Comparison of ENCODE assay signal across 21 cellular contexts in the genomic region with DNA sequence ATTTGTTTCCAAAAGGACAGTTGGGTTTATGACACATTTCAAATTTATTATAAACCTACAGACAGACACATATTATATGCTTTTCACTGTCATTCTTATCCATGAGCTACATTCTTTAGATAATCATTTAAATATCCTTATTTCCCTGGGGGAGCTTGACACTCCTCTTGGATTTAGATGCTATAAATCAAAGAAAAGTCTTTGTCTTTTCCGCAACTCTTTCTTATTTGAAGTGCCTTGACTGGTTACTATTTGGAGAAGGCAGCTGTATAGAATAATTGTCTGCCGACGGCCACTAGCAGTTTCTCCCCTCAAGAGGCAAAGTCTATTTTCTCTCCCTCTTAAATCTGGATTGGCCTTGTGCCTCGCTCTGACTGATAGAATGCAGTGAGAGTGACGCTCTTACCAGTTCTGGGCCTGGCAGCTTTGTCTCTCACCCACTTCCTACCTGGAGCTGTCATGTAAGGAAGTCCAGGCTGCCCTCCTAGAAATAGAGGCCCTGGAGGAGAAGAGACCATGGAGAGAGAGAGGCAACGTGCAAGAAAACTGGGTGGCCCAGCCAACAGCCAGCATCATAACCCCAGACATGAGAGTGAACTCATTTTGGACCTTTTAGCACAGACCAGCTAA. TPM values are rescaled to one million over a fixed set of nuclear protein-coding genes. Genes with fewer than 3 reads are reported as not detected.
DNase-seq lines count a peak whose midpoint lies in the region; ATAC-seq and TF ChIP-seq lines count a peak whose summit lies in the region.
"Had no signal": no experiment of that assay in that cellular context is flagged by ENCODE, and none has a peak within 500 bp of the region (broad histone marks: within the 10 kb centered on the region; RNA-seq: fewer than 3 reads in every experiment).

No MANE protein-coding gene starts in this region.

- no peak overlapping the region for H3K4ac ChIP-seq in mesenchymal stem cell (ENCODE audit: low read depth in 1 of 2, low read length in 2 of 2)

- no peak overlapping the region for H2BK15ac ChIP-seq in mesenchymal stem cell (ENCODE audit: low read depth, poor library complexity, severe bottlenecking)

- no peak overlapping the region for H3K14ac ChIP-seq in mesenchymal stem cell (ENCODE audit: low read length in 2 of 2)

- no peak for TF ChIP-seq POLR2A in sigmoid colon (IDR thresholded peaks at IDR 0.05)

- no peak overlapping the region for H2BK5ac ChIP-seq in mesenchymal stem cell (ENCODE audit: low read depth, low read length, poor library complexity, severe bottlenecking)

- ATAC-seq in GM19328 (IDR thresholded peaks at IDR 0.05; ENCODE audit: unreplicated experiment), result no peak

- H3K4me3 ChIP-seq in cardiac muscle cell, result no peak overlapping the region
- no peak overlapping the region for H3K4me3 ChIP-seq in mesenchymal stem cell (ENCODE audit: insufficient read depth in 1 of 2, low read depth in 1 of 2, low read length in 2 of 2)
- no peak overlapping the region for H3K4me3 ChIP-seq in sigmoid colon
- H3K4me3 ChIP-seq: BLaER1 treated with 17β-estradiol and CSF1 and Interleukin-3, amounts not matched to agents 10 nM and 100 nM; GM23248; MG63; SJCRH30 had no signal

- H2AK5ac ChIP-seq in mesenchymal stem cell (ENCODE audit: low read length, severe bottlenecking), result peak overlapping the region; percentile 41

- H2BK12ac ChIP-seq in mesenchymal stem cell (ENCODE audit: low read length in 2 of 2), result no peak overlapping the region

- H4K91ac ChIP-seq in mesenchymal stem cell (ENCODE audit: low read length), result no peak overlapping the region

- H3K18ac ChIP-seq in mesenchymal stem cell (ENCODE audit: low read depth in 1 of 2, low read length in 2 of 2), result no peak overlapping the region

- no peaks in the 10 kb centered on the region for H3K9me3 ChIP-seq in cardiac muscle cell (ENCODE audit: low read depth)
- no peaks in the 10 kb centered on the region for H3K9me3 ChIP-seq in mesenchymal stem cell (ENCODE audit: control insufficient read depth, low read length)
- H3K9me3 ChIP-seq in sigmoid colon, result no peaks in the 10 kb centered on the region
- H3K9me3 ChIP-seq: MG63, SJCRH30 had no signal

- no peak overlapping the region for H3K4me2 ChIP-seq in mesenchymal stem cell (ENCODE audit: low read length, poor library complexity, severe bottlenecking)
- H3K4me2 ChIP-seq: BLaER1 treated with 17β-estradiol and CSF1 and Interleukin-3, amounts not matched to agents 10 nM and 100 nM had no signal

- DNase-seq in NCI-H187 treated with DMSO at 0.1 percent for 48 hours (lab: John Stamatoyannopoulos, UW), result peak; percentile 3
- no peak for DNase-seq in NCI-H187 (lab: John Stamatoyannopoulos, UW)
- DNase-seq in cardiac muscle cell (ENCODE audit: low read depth in 1 of 2, low spot score in 1 of 2), result peak in 1 of 2 donors; percentile 74
- DNase-seq in mesenchymal stem cell, result no peak
- no peak for DNase-seq in sigmoid colon
- no peak for DNase-seq in NCI-H82 treated with DMSO at 0.1 percent for 48 hours (lab: John Stamatoyannopoulos, UW; ENCODE audit: unreplicated experiment)
- DNase-seq in Ammon's horn (ENCODE audit: low spot score), result no peak
- DNase-seq: 8988T; CD8-positive, alpha-beta memory T cell; DND-41; GM23248; HFFc6; MG63; NCI-H1092; NCI-H1694 treated with DMSO at 0.1 percent for 48 hours; NCI-H2171; NCI-H446; RPMI8226; SJCRH30 had no signal

- H3K27ac ChIP-seq in cardiac muscle cell (peak overlapping the region; percentile 61), mesenchymal stem cell (ENCODE audit: low read length, poor library complexity, severe bottlenecking) (no peak overlapping the region), sigmoid colon (peak overlapping the region in 3 of 4 donors; percentile 7 to 20 (median 8))
- H3K27ac ChIP-seq: BLaER1 treated with 17β-estradiol and CSF1 and Interleukin-3, amounts not matched to agents 10 nM and 100 nM; GM23248; SJCRH30 had no signal

- WGBS in mesenchymal stem cell, result 88% methylated on average over 6 of the region's 6 CpGs
- 17 to 65% methylated on average over 6 of the region's 6 CpGs for WGBS in sigmoid colon, 2 donors

- H3K23ac ChIP-seq in mesenchymal stem cell (ENCODE audit: low read length in 2 of 2), result no peak overlapping the region

- no peaks in the 10 kb centered on the region for H3K27me3 ChIP-seq in cardiac muscle cell
- H3K27me3 ChIP-seq in mesenchymal stem cell (ENCODE audit: control insufficient read depth in 1 of 2, insufficient read depth in 1 of 2, low read length in 2 of 2), result peaks cover 0 to 7% of the 10 kb centered on the region in 2 experiments
- no peaks in the 10 kb centered on the region for H3K27me3 ChIP-seq in sigmoid colon
- H3K27me3 ChIP-seq: BLaER1 treated with 17β-estradiol and CSF1 and Interleukin-3, amounts not matched to agents 10 nM and 100 nM; MG63; SJCRH30 had no signal

- no peak overlapping the region for H2BK120ac ChIP-seq in mesenchymal stem cell (ENCODE audit: low read depth, low read length)

- H3K4me1 ChIP-seq in cardiac muscle cell (ENCODE audit: low read depth) (peaks cover 41% of the 10 kb centered on the region), mesenchymal stem cell (ENCODE audit: control insufficient read depth, insufficient read depth, low read depth, low read length) (peaks cover 9% of the 10 kb centered on the region), sigmoid colon (peaks cover 0 to 24% (median 18%) of the 10 kb centered on the region in 4 donors)
- H3K4me1 ChIP-seq: SJCRH30 had no signal

- H3K36me3 ChIP-seq in cardiac muscle cell (no peaks in the 10 kb centered on the region), mesenchymal stem cell (ENCODE audit: control insufficient read depth in 1 of 2, insufficient read depth in 2 of 2, low read depth in 1 of 2, low read length in 2 of 2) (no peaks in the 10 kb centered on the region), sigmoid colon (no peaks in the 10 kb centered on the region)
- H3K36me3 ChIP-seq: BLaER1 treated with 17β-estradiol and CSF1 and Interleukin-3, amounts not matched to agents 10 nM and 100 nM; MG63; SJCRH30 had no signal

- TF ChIP-seq CTCF in cardiac muscle cell (IDR thresholded peaks at IDR 0.05; ENCODE audit: low read depth, low read length) (no peak), sigmoid colon (IDR thresholded peaks at IDR 0.05) (no peak)

- H3K9ac ChIP-seq in mesenchymal stem cell (ENCODE audit: low read length), result no peak overlapping the region
- H3K9ac ChIP-seq: BLaER1 treated with 17β-estradiol and CSF1 and Interleukin-3, amounts not matched to agents 10 nM and 100 nM; GM23248 had no signal

- intact Hi-C loops in sigmoid colon (cut with DNase I), result no loop called here

- no peak overlapping the region for H4K8ac ChIP-seq in mesenchymal stem cell (ENCODE audit: low read length)

- H3K79me1 ChIP-seq in mesenchymal stem cell (replicated peaks; ENCODE audit: low read length, poor library complexity, severe bottlenecking), result no peaks in the 10 kb centered on the region

- TF ChIP-seq EP300 in sigmoid colon (IDR thresholded peaks at IDR 0.05), result no peak

- H2AFZ ChIP-seq in mesenchymal stem cell (ENCODE audit: low read depth, low read length), result no peak overlapping the region
- H2AFZ ChIP-seq: GM23248 had no signal

RNA-seq across cellular contexts. Expression of gene LRIG1, which starts 6.9 kb away (rescaled TPM):
- total RNA-seq in cardiac muscle cell, result 33.2 and 51.1 TPM in 2 replicates
- polyA plus RNA-seq in cardiac muscle cell, result 27.8 and 35.6 TPM in 2 replicates
- polyA plus RNA-seq in mesenchymal stem cell (2013, experiment 1 of 2), result 11.6 TPM
- 12.2 TPM for polyA plus RNA-seq in mesenchymal stem cell (2013, experiment 2 of 2)
- 100 to 1,000 TPM; 150 to 226 (median 210) TPM for total RNA-seq in sigmoid colon
- 10 to 100 TPM in 1 of 3 donors, 1 to 10 TPM in 2; 4.2 to 36.1 (median 6.0) TPM for polyA plus RNA-seq in sigmoid colon
